In the genomic region with DNA sequence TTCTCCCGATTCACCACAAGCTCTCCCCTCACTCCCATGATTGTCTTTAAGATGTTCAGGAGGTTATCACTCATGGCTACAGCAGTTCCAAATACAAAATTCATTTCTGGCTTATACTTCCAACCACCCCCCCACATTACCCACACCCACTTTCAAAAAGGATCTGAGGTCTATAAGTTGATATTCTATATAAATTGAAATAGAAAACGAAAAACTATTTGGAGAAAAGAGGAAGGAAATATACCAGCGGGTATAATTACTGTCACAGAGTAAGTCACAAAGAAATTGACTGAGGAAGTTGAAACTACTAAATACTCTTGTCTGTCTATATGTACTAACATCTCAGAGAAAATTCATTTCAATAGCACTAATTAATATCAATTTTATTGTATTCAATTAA, we compare ENCODE assay signal across 15 cellular contexts.
DNase-seq lines count a peak whose midpoint lies in the region; ATAC-seq, FAIRE-seq and TF ChIP-seq lines count a peak whose summit lies in the region.
"Had no signal": no experiment of that assay in that cellular context is flagged by ENCODE, and none has a peak within 500 bp of the region (broad histone marks: within the 10 kb centered on the region; RNA-seq: fewer than 3 reads in every experiment).

No MANE protein-coding gene starts in this region.

- no peak overlapping the region for H2AK5ac ChIP-seq in mesendoderm (ENCODE audit: low read length)

- DNase-seq in GM18507 (ENCODE audit: extremely low spot score, insufficient read length, low read depth) (no peak), upper lobe of right lung (no peak), SJCRH30 (no peak), mesendoderm (no peak)
- DNase-seq in effector memory CD8-positive, alpha-beta T cell = no peak
- no peak for DNase-seq in activated CD8-positive, alpha-beta T cell treated with anti-CD3 and anti-CD28 coated beads for 36 hours
- DNase-seq: activated CD4-positive, CD25-positive, alpha-beta regulatory T cell; activated T-cell treated with anti-CD3 and anti-CD28 coated beads, Interleukin-2, amount 50 U/mL, for 4 hours; Calu3; endodermal cell; NCI-H2029 treated with DMSO at 0.1 percent for 48 hours; RPMI8226 had no signal

- CTCF ChIA-PET in activated CD8-positive, alpha-beta T cell treated with anti-CD3 and anti-CD28 coated beads for 36 hours (lab: Charles Lee) = no interaction called here

- H3K4me2 ChIP-seq in mesendoderm (ENCODE audit: low read length) = no peak overlapping the region

- no peak overlapping the region for H3K4me3 Mint-ChIP-seq in effector memory CD8-positive, alpha-beta T cell
- no peak overlapping the region for H3K4me3 Mint-ChIP-seq in activated CD8-positive, alpha-beta T cell treated with anti-CD3 and anti-CD28 coated beads for 36 hours
- H3K4me3 Mint-ChIP-seq: activated T-cell treated with anti-CD3 and anti-CD28 coated beads, Interleukin-2, amount 50 U/mL, for 4 hours; endodermal cell had no signal

- H3K27ac ChIP-seq in upper lobe of right lung = no peak overlapping the region
- no peak overlapping the region for H3K27ac ChIP-seq in SJCRH30
- no peak overlapping the region for H3K27ac ChIP-seq in mesendoderm (ENCODE audit: low read depth, low read length)
- H3K27ac ChIP-seq: thoracic aorta had no signal

- no peaks in the 10 kb centered on the region for H3K36me3 Mint-ChIP-seq in effector memory CD8-positive, alpha-beta T cell (ENCODE audit: insufficient read depth)
- H3K36me3 Mint-ChIP-seq in activated CD8-positive, alpha-beta T cell treated with anti-CD3 and anti-CD28 coated beads for 36 hours (ENCODE audit: low read depth) = no peaks in the 10 kb centered on the region

- no peak overlapping the region for H3K18ac ChIP-seq in mesendoderm (ENCODE audit: low read length)

- no peak overlapping the region for H2BK120ac ChIP-seq in mesendoderm (ENCODE audit: low read depth, low read length)

- H3K4me1 ChIP-seq in upper lobe of right lung = no peaks in the 10 kb centered on the region
- H3K4me1 ChIP-seq in SJCRH30 = no peaks in the 10 kb centered on the region; the same call in 1 of the 2 replicates
- no peaks in the 10 kb centered on the region for H3K4me1 ChIP-seq in mesendoderm (ENCODE audit: control insufficient read depth, low read depth, low read length)

- H3K36me3 ChIP-seq in upper lobe of right lung (no peaks in the 10 kb centered on the region), SJCRH30 (no peaks in the 10 kb centered on the region), mesendoderm (ENCODE audit: control insufficient read depth, insufficient read depth, low read length) (no peaks in the 10 kb centered on the region)
- H3K36me3 ChIP-seq: thoracic aorta had no signal

- no peak overlapping the region for H3K4me3 ChIP-seq in upper lobe of right lung
- no peak overlapping the region for H3K4me3 ChIP-seq in SJCRH30
- no peak overlapping the region for H3K4me3 ChIP-seq in mesendoderm (ENCODE audit: low read length)
- H3K4me3 ChIP-seq: thoracic aorta had no signal

- no peak overlapping the region for H3K9ac ChIP-seq in mesendoderm (ENCODE audit: low read length)

- TF ChIP-seq CTCF in activated CD8-positive, alpha-beta T cell treated with anti-CD3 and anti-CD28 coated beads for 36 hours (IDR thresholded peaks at IDR 0.05) = no peak
- TF ChIP-seq CTCF in upper lobe of right lung (IDR thresholded peaks at IDR 0.05) = no peak

- H4K5ac ChIP-seq in mesendoderm (ENCODE audit: low read length) = no peak overlapping the region

- H4K8ac ChIP-seq in mesendoderm (ENCODE audit: low read depth, low read length) = no peak overlapping the region

- H2BK15ac ChIP-seq in mesendoderm (replicated peaks; ENCODE audit: low read depth) = no peak overlapping the region

- no CpG with 5 or more reads among the region's 3 CpGs for WGBS in mesendoderm (ENCODE audit: extremely low coverage, insufficient coverage, low lambda C conversion rate)

- intact Hi-C loops in activated CD8-positive, alpha-beta T cell treated with anti-CD3 and anti-CD28 coated beads for 36 hours (cut with micrococcal nuclease) = no loop called here
- intact Hi-C loops in upper lobe of right lung (cut with DNase I) = no loop called here

- peak overlapping the region in 1 of 2 donors; percentile 38 for H3K27ac Mint-ChIP-seq in effector memory CD8-positive, alpha-beta T cell
- no peak overlapping the region for H3K27ac Mint-ChIP-seq in activated CD8-positive, alpha-beta T cell treated with anti-CD3 and anti-CD28 coated beads for 36 hours
- H3K27ac Mint-ChIP-seq: endodermal cell had no signal

- H3K79me1 ChIP-seq in mesendoderm (ENCODE audit: low read length) = no peaks in the 10 kb centered on the region

- H3K27me3 Mint-ChIP-seq in effector memory CD8-positive, alpha-beta T cell = peaks cover 23 to 29% of the 10 kb centered on the region in 2 donors
- H3K27me3 Mint-ChIP-seq in activated CD8-positive, alpha-beta T cell treated with anti-CD3 and anti-CD28 coated beads for 36 hours = peaks cover 1% of the 10 kb centered on the region

- POLR2A ChIA-PET in activated CD8-positive, alpha-beta T cell treated with anti-CD3 and anti-CD28 coated beads for 36 hours (lab: Charles Lee) = interaction anchor here (1.1 kb wide), 1 partner anchor 15 kb away, joined by 3 read pairs; no protein-coding TSS in a partner anchor

- H2BK5ac ChIP-seq in mesendoderm (ENCODE audit: low read length) = no peak overlapping the region

- H3K9me3 Mint-ChIP-seq in effector memory CD8-positive, alpha-beta T cell = no peaks in the 10 kb centered on the region
- H3K9me3 Mint-ChIP-seq in activated CD8-positive, alpha-beta T cell treated with anti-CD3 and anti-CD28 coated beads for 36 hours = no peaks in the 10 kb centered on the region
- H3K9me3 Mint-ChIP-seq: activated T-cell treated with anti-CD3 and anti-CD28 coated beads, Interleukin-2, amount 50 U/mL, for 4 hours; endodermal cell had no signal

- ATAC-seq in GM21576 (IDR thresholded peaks at IDR 0.05; ENCODE audit: unreplicated experiment) (peak; percentile 68), HG03571 (IDR thresholded peaks at IDR 0.05; ENCODE audit: unreplicated experiment) (peak; percentile 61), upper lobe of right lung (no peak)
- peak; percentile 16 for ATAC-seq in effector memory CD8-positive, alpha-beta T cell (replicated peaks)
- no peak for ATAC-seq in activated CD8-positive, alpha-beta T cell treated with anti-CD3 and anti-CD28 coated beads for 36 hours
- ATAC-seq: activated T-cell treated with anti-CD3 and anti-CD28 coated beads, Interleukin-2, amount 50 U/mL, for 4 hours had no signal

- H3K27me3 ChIP-seq in upper lobe of right lung = no peaks in the 10 kb centered on the region
- H3K27me3 ChIP-seq in SJCRH30 = no peaks in the 10 kb centered on the region
- H3K27me3 ChIP-seq in mesendoderm (ENCODE audit: insufficient read depth, low read length, poor library complexity) = no peaks in the 10 kb centered on the region

- peak; percentile 73 for FAIRE-seq in GM18507 (lab: Jason Lieb, UNC)

- no peak overlapping the region for H3K56ac ChIP-seq in mesendoderm (ENCODE audit: low read length)

- peaks cover 4 to 10% of the 10 kb centered on the region in 2 donors for H3K4me1 Mint-ChIP-seq in effector memory CD8-positive, alpha-beta T cell (ENCODE audit: low read depth in 2 of 2)
- H3K4me1 Mint-ChIP-seq in activated CD8-positive, alpha-beta T cell treated with anti-CD3 and anti-CD28 coated beads for 36 hours (ENCODE audit: low read depth) = peaks cover 2% of the 10 kb centered on the region
- H3K4me1 Mint-ChIP-seq: endodermal cell had no signal

- no peak overlapping the region for H3K4ac ChIP-seq in mesendoderm (ENCODE audit: low read depth, low read length)

- H3K23ac ChIP-seq in mesendoderm (ENCODE audit: low read length) = no peak overlapping the region

- H3K9me3 ChIP-seq in upper lobe of right lung = no peaks in the 10 kb centered on the region
- no peaks in the 10 kb centered on the region for H3K9me3 ChIP-seq in SJCRH30 (replicated peaks)
- H3K9me3 ChIP-seq: thoracic aorta had no signal

- no peaks in the 10 kb centered on the region for H3K79me2 ChIP-seq in mesendoderm (ENCODE audit: control insufficient read depth, insufficient read depth, low read length)

Comparison
In these comparisons a context has a peak if more than half of its experiments do, and no peak if none do; other contexts are left out.
1. ATAC-seq: peak in GM21576 (single experiment), HG03571 (single experiment) and effector memory CD8-positive, alpha-beta T cell (single experiment); none in activated CD8-positive, alpha-beta T cell treated with anti-CD3 and anti-CD28 coated beads for 36 hours (single experiment) and upper lobe of right lung (single experiment).